In genomic region chr7:13593854-13594253, GRCh38 we compare ENCODE assay signal across 1 cellular context.
TF ChIP-seq lines count a peak whose summit lies in the region.

No MANE protein-coding gene starts in this region.

TF ChIP-seq in SK-N-SH treated with all-trans-retinoic acid at 6 μM for 48 hours, 23 proteins besides CTCF, POLR2A, EP300 and RAD21 (continued from another document):
- no peak for TF ChIP-seq TSHZ2 (CRISPR knock-in tag; IDR thresholded peaks at IDR 0.05)
